9 cellular contexts compared by ENCODE assay signal in the genomic region with DNA sequence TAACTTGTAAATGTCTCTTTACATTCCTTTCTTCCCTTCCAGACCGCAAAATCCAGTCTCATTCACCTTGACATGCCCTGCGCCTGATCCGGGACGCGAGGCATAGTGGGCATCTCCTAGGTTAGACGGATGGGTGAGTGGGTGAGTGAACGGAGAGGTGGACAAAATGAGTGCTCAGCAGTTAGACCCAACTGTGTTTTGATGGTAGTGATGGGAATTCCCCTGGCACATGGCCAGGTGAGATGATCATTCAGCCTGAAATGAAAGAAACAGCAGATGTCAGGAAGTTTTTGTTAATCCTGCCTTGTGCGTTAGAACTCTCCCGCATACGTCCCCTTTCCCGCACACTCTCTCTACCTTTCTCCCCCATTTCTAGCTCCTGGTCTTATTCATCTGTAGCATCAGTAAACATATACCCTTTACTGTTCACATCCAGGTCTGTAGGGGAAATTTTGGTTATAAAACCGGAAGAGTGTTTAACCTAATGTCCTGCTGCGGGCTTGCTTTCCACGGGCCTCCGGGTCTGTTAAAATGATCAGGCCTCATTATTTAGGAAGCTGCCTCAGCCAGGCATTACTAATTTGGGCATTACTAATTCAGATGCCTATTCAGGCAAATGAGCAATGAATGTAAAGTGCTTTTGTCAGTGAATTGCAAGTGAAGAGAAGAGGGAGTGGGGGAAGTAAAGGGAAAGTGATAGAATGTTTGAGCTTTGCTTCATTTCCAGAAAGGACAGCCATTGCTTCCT.
DNase-seq lines count a peak whose midpoint lies in the region; ATAC-seq and TF ChIP-seq lines count a peak whose summit lies in the region.
"Had no signal": no experiment of that assay in that cellular context is flagged by ENCODE, and none has a peak within 500 bp of the region (broad histone marks: within the 10 kb centered on the region; RNA-seq: fewer than 3 reads in every experiment).

No MANE protein-coding gene starts in this region.

- TF ChIP-seq POLR2A in testis (IDR thresholded peaks at IDR 0.05): no peak

- H3K27ac ChIP-seq in BLaER1: peak overlapping the region; percentile 37
- H3K27ac ChIP-seq in muscle layer of duodenum (ENCODE audit: low read length): peak overlapping the region; percentile 36
- no peak overlapping the region for H3K27ac ChIP-seq in testis

- intact Hi-C loops in testis (cut with DNase I; ENCODE audit: low total_unique reads): no loop called here

- TF ChIP-seq CTCF in GM20000 (IDR thresholded peaks at IDR 0.05; ENCODE audit: extremely low read depth, missing control alignments): no peak
- TF ChIP-seq CTCF in testis (IDR thresholded peaks at IDR 0.05): no peak

- H3K4me3 ChIP-seq in BLaER1: no peak overlapping the region
- H3K4me3 ChIP-seq in adipocyte (ENCODE audit: low read length): no peak overlapping the region
- H3K4me3 ChIP-seq in muscle layer of duodenum (ENCODE audit: low read depth in 1 of 2, low read length in 2 of 2): no peak overlapping the region
- no peak overlapping the region for H3K4me3 ChIP-seq in testis
- H3K4me3 ChIP-seq: heart right ventricle had no signal

- H3K9ac ChIP-seq in BLaER1 (peak overlapping the region; percentile 61; the same call in 1 of the 2 replicates), adipocyte (ENCODE audit: low read length) (peak overlapping the region; percentile 30)

- DNase-seq in GM20000 (ENCODE audit: low spot score): peak; percentile 35
- DNase-seq in NCI-H524 treated with DMSO at 0.1 percent for 48 hours (lab: John Stamatoyannopoulos, UW): peak; percentile 20
- DNase-seq in adipocyte (ENCODE audit: low read depth): no peak
- no peak for DNase-seq in testis
- DNase-seq: heart right ventricle had no signal

- H3K4me1 ChIP-seq in BLaER1: peaks cover 56% of the 10 kb centered on the region
- peaks cover 30% of the 10 kb centered on the region for H3K4me1 ChIP-seq in adipocyte (ENCODE audit: control insufficient read depth, insufficient read depth, low read length)
- peaks cover 12 to 24% of the 10 kb centered on the region in 2 donors for H3K4me1 ChIP-seq in muscle layer of duodenum (ENCODE audit: control insufficient read depth in 1 of 2, insufficient read depth in 2 of 2, low read length in 2 of 2)
- H3K4me1 ChIP-seq in testis: peaks cover 33% of the 10 kb centered on the region

- H4K20me1 ChIP-seq in BLaER1: no peaks in the 10 kb centered on the region

- H3K4me2 ChIP-seq in BLaER1: peak overlapping the region; percentile 76

- no peak for ATAC-seq in GM21737 (IDR thresholded peaks at IDR 0.05; ENCODE audit: unreplicated experiment)
- no peak for ATAC-seq in GM21447 (IDR thresholded peaks at IDR 0.05; ENCODE audit: unreplicated experiment)

- H3K27me3 ChIP-seq in BLaER1 (no peaks in the 10 kb centered on the region), adipocyte (replicated peaks; ENCODE audit: control insufficient read depth, insufficient read depth, low read length) (no peaks in the 10 kb centered on the region), muscle layer of duodenum (ENCODE audit: low read depth, low read length) (no peaks in the 10 kb centered on the region), testis (no peaks in the 10 kb centered on the region)
- H3K27me3 ChIP-seq: heart right ventricle had no signal

- H3K36me3 ChIP-seq in BLaER1: peaks cover 68% of the 10 kb centered on the region
- no peaks in the 10 kb centered on the region for H3K36me3 ChIP-seq in adipocyte (ENCODE audit: control insufficient read depth, insufficient read depth, low read length, severe bottlenecking)
- H3K36me3 ChIP-seq in muscle layer of duodenum (ENCODE audit: control insufficient read depth in 1 of 2, insufficient read depth in 2 of 2, low read length in 2 of 2): peaks cover 0 to 8% of the 10 kb centered on the region in 2 donors
- no peaks in the 10 kb centered on the region for H3K36me3 ChIP-seq in testis (ENCODE audit: low read depth, missing control alignments)

- H3K9me3 ChIP-seq in BLaER1 (peaks cover 13% of the 10 kb centered on the region), adipocyte (ENCODE audit: control insufficient read depth, low read length) (no peaks in the 10 kb centered on the region), muscle layer of duodenum (ENCODE audit: control insufficient read depth in 1 of 2, low read length in 2 of 2) (no peaks in the 10 kb centered on the region), testis (no peaks in the 10 kb centered on the region)
- H3K9me3 ChIP-seq: heart right ventricle had no signal

- WGBS in testis, 2 donors: 67 to 76% methylated on average over 15 of the region's 15 CpGs

Comparison
In these comparisons a context has a peak if more than half of its experiments do, and no peak if none do; other contexts are left out.
1. H3K27ac ChIP-seq: peak in BLaER1 (single experiment) and muscle layer of duodenum (single experiment); none in testis (0 of 2).
2. DNase-seq: peak in GM20000 (single experiment) and NCI-H524 treated with DMSO at 0.1 percent for 48 hours (single experiment); none in adipocyte (single experiment) and testis (single experiment).